ENCODE assay signal across 8 cellular contexts in the genomic region with DNA sequence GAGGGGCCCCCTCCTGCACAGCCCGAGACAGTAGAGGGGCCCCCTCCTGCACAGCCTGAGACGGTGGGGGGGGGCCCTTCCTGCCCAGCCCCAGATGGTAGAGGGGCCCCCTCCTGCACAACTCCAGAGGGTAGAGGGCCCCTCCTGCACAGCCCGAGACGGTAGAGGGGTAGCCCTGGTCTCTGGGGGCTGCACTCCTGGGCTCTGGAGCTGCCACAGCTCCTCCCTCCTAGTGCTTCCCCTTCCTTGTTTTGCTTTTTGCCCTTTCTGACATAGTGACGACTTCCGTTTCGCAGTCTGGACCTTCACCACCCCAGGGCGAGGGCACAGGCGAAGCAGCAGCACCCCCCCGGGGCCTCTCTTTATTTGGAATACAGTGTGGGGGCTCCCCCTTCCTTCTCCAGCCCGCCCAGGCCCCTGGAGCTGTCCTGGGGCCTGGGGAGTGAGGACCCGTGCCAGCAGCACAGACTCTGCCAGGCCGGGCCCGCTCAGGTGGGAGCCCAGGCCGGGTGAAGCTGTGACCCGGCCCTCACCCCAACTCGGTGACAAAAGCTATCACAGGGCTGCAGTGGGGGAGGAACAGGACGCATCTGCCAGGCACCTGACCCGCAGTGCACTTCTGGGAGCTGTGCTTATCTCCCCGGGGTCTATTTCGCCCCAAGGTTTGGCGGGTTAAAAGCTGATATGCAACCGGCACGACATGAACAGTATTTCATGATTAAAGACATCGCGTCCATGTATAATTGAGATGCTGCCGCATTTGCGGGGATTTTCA. TPM values are rescaled to one million over a fixed set of nuclear protein-coding genes. Genes with fewer than 3 reads are reported as not detected.
DNase-seq lines count a peak whose midpoint lies in the region; ATAC-seq and TF ChIP-seq lines count a peak whose summit lies in the region.

No MANE protein-coding gene starts in this region.

- peaks cover 0 to 15% (median 8%) of the 10 kb centered on the region in 5 donors for H3K36me3 ChIP-seq in subcutaneous abdominal adipose tissue (ENCODE audit: control insufficient read depth in 5 of 5, insufficient read depth in 5 of 5, low read length in 5 of 5)

- H3K9me3 ChIP-seq in subcutaneous abdominal adipose tissue (ENCODE audit: control insufficient read depth in 5 of 5, low read length in 5 of 5) = no peaks in the 10 kb centered on the region

- DNase-seq in NCI-H1694 treated with DMSO at 0.1 percent for 48 hours (lab: John Stamatoyannopoulos, UW) = peak; percentile 7
- DNase-seq in NCI-H1694 (lab: John Stamatoyannopoulos, UW) = no peak
- peak; percentile 65 for DNase-seq in activated T-helper 1 cell treated with anti-CD3 and anti-CD28 coated beads, Interleukin-12 subunit alpha, Interleukin-12 subunit beta, Interleukin-2, Interleukin-4 antibody, amounts not matched to agents 30 ng/mL and 10 ng/mL and 1 ng/mL, durations not matched to agents 14 hours and 24 hours and 36 hours (ENCODE audit: low spot score)
- peak; percentile 28 for DNase-seq in fibroblast of peridontal ligament (ENCODE audit: extremely low read depth)
- DNase-seq in natural killer cell treated with Interleukin-12 subunit alpha and Interleukin-12 subunit beta and Interleukin-15 and Interleukin-18, amount 100 ng/mL, for 72 hours (ENCODE audit: low spot score) = peak; percentile 82

- intact Hi-C loops in activated T-helper 1 cell treated with anti-CD3 and anti-CD28 coated beads, Interleukin-12 subunit alpha, Interleukin-12 subunit beta, Interleukin-2, Interleukin-4 antibody, amounts not matched to agents 30 ng/mL and 10 ng/mL and 1 ng/mL, durations not matched to agents 14 hours and 24 hours and 36 hours (cut with micrococcal nuclease) = loop anchor here (1.0 to 10.0 kb wide), 12 partner anchors 7 to 1039 kb away; partner anchors contain the start of genes FAAP20, MORN1, PANK4 and RER1

- H3K4me1 ChIP-seq in subcutaneous abdominal adipose tissue (ENCODE audit: control insufficient read depth in 5 of 5, insufficient read depth in 5 of 5, low read length in 5 of 5) = peaks cover 0 to 46% (median 35%) of the 10 kb centered on the region in 5 donors

- peak overlapping the region; percentile 79 for H3K27ac ChIP-seq in subcutaneous abdominal adipose tissue (ENCODE audit: low read depth, low read length)

- peaks cover 0 to 4% (median 0%) of the 10 kb centered on the region in 5 donors for H3K27me3 ChIP-seq in subcutaneous abdominal adipose tissue (ENCODE audit: control insufficient read depth in 5 of 5, insufficient read depth in 4 of 5, low read length in 5 of 5)

- H3K27ac Mint-ChIP-seq in activated T-helper 1 cell treated with anti-CD3 and anti-CD28 coated beads, Interleukin-12 subunit alpha, Interleukin-12 subunit beta, Interleukin-2, Interleukin-4 antibody, amounts not matched to agents 30 ng/mL and 10 ng/mL and 1 ng/mL, durations not matched to agents 14 hours and 24 hours and 36 hours = peak overlapping the region; percentile 94
- peak overlapping the region; percentile 82 to 92 for H3K27ac Mint-ChIP-seq in natural killer cell treated with Interleukin-12 subunit alpha and Interleukin-12 subunit beta and Interleukin-15 and Interleukin-18, amount 100 ng/mL, for 72 hours

- no peaks in the 10 kb centered on the region for H3K9me3 Mint-ChIP-seq in activated T-helper 1 cell treated with anti-CD3 and anti-CD28 coated beads, Interleukin-12 subunit alpha, Interleukin-12 subunit beta, Interleukin-2, Interleukin-4 antibody, amounts not matched to agents 30 ng/mL and 10 ng/mL and 1 ng/mL, durations not matched to agents 14 hours and 24 hours and 36 hours
- no peaks in the 10 kb centered on the region for H3K9me3 Mint-ChIP-seq in natural killer cell treated with Interleukin-12 subunit alpha and Interleukin-12 subunit beta and Interleukin-15 and Interleukin-18, amount 100 ng/mL, for 72 hours

- ATAC-seq in HG03066 (IDR thresholded peaks at IDR 0.05; ENCODE audit: low read depth, unreplicated experiment) = peak; percentile 42
- peak; percentile 40 to 51 for ATAC-seq in natural killer cell treated with Interleukin-12 subunit alpha and Interleukin-12 subunit beta and Interleukin-15 and Interleukin-18, amount 100 ng/mL, for 72 hours

- peaks cover 3% of the 10 kb centered on the region for H3K36me3 Mint-ChIP-seq in activated T-helper 1 cell treated with anti-CD3 and anti-CD28 coated beads, Interleukin-12 subunit alpha, Interleukin-12 subunit beta, Interleukin-2, Interleukin-4 antibody, amounts not matched to agents 30 ng/mL and 10 ng/mL and 1 ng/mL, durations not matched to agents 14 hours and 24 hours and 36 hours (ENCODE audit: low read depth)
- no peaks in the 10 kb centered on the region for H3K36me3 Mint-ChIP-seq in natural killer cell treated with Interleukin-12 subunit alpha and Interleukin-12 subunit beta and Interleukin-15 and Interleukin-18, amount 100 ng/mL, for 72 hours

- H3K4me3 ChIP-seq in subcutaneous abdominal adipose tissue (ENCODE audit: low read depth in 1 of 5, low read length in 5 of 5) = peak overlapping the region; percentile 80 to 93 (median 86)

- peak overlapping the region; percentile 86 for H3K4me3 Mint-ChIP-seq in activated T-helper 1 cell treated with anti-CD3 and anti-CD28 coated beads, Interleukin-12 subunit alpha, Interleukin-12 subunit beta, Interleukin-2, Interleukin-4 antibody, amounts not matched to agents 30 ng/mL and 10 ng/mL and 1 ng/mL, durations not matched to agents 14 hours and 24 hours and 36 hours
- peak overlapping the region; percentile 89 for H3K4me3 Mint-ChIP-seq in natural killer cell treated with Interleukin-12 subunit alpha and Interleukin-12 subunit beta and Interleukin-15 and Interleukin-18, amount 100 ng/mL, for 72 hours

- peak overlapping the region; percentile 68 to 90 (median 78) for H3K9ac ChIP-seq in subcutaneous abdominal adipose tissue (ENCODE audit: low read length in 5 of 5)

- no peaks in the 10 kb centered on the region for H3K27me3 Mint-ChIP-seq in activated T-helper 1 cell treated with anti-CD3 and anti-CD28 coated beads, Interleukin-12 subunit alpha, Interleukin-12 subunit beta, Interleukin-2, Interleukin-4 antibody, amounts not matched to agents 30 ng/mL and 10 ng/mL and 1 ng/mL, durations not matched to agents 14 hours and 24 hours and 36 hours (ENCODE audit: insufficient read depth)
- H3K27me3 Mint-ChIP-seq in natural killer cell treated with Interleukin-12 subunit alpha and Interleukin-12 subunit beta and Interleukin-15 and Interleukin-18, amount 100 ng/mL, for 72 hours = no peaks in the 10 kb centered on the region

- H3K4me1 Mint-ChIP-seq in activated T-helper 1 cell treated with anti-CD3 and anti-CD28 coated beads, Interleukin-12 subunit alpha, Interleukin-12 subunit beta, Interleukin-2, Interleukin-4 antibody, amounts not matched to agents 30 ng/mL and 10 ng/mL and 1 ng/mL, durations not matched to agents 14 hours and 24 hours and 36 hours (ENCODE audit: low read depth) = peaks cover 48% of the 10 kb centered on the region
- peaks cover 7 to 22% of the 10 kb centered on the region in 2 donors for H3K4me1 Mint-ChIP-seq in natural killer cell treated with Interleukin-12 subunit alpha and Interleukin-12 subunit beta and Interleukin-15 and Interleukin-18, amount 100 ng/mL, for 72 hours (ENCODE audit: low read depth in 2 of 2)

TF ChIP-seq in PFSK-1, 5 proteins besides CTCF, POLR2A, EP300 and RAD21:
- TF ChIP-seq SIN3A (IDR thresholded peaks at IDR 0.05; ENCODE audit: borderline replicate concordance, insufficient read depth, low read length) (no peak), POLR2AphosphoS5 (IDR thresholded peaks at IDR 0.05; ENCODE audit: low read depth, low read length) (0 out of 2 replicates have a peak, but pooled peaks have one; percentile 16)

RNA-seq across cellular contexts. Expression of gene PRXL2B, which starts 1.1 kb away (rescaled TPM):
- polyA plus RNA-seq in PFSK-1 (2012; ENCODE audit: insufficient read length, low read depth) = 37.5 TPM
- total RNA-seq in activated T-helper 1 cell treated with anti-CD3 and anti-CD28 coated beads, Interleukin-12 subunit alpha, Interleukin-12 subunit beta, Interleukin-2, Interleukin-4 antibody, amounts not matched to agents 30 ng/mL and 10 ng/mL and 1 ng/mL, durations not matched to agents 14 hours and 24 hours and 36 hours = 39.5 and 42.1 TPM in 2 replicates
- 10 to 100 TPM in 1 of 2 donors, 1 to 10 TPM in 1; 9.1 to 18.5 TPM for total RNA-seq in natural killer cell treated with Interleukin-12 subunit alpha and Interleukin-12 subunit beta and Interleukin-15 and Interleukin-18, amount 100 ng/mL, for 72 hours

RNA-seq across cellular contexts. Expression of gene TNFRSF14, which starts 29.3 kb away (rescaled TPM):
- 2.9 TPM for polyA plus RNA-seq in PFSK-1 (2012; ENCODE audit: insufficient read length, low read depth)
- 207 and 215 TPM in 2 replicates for total RNA-seq in activated T-helper 1 cell treated with anti-CD3 and anti-CD28 coated beads, Interleukin-12 subunit alpha, Interleukin-12 subunit beta, Interleukin-2, Interleukin-4 antibody, amounts not matched to agents 30 ng/mL and 10 ng/mL and 1 ng/mL, durations not matched to agents 14 hours and 24 hours and 36 hours
- total RNA-seq in natural killer cell treated with Interleukin-12 subunit alpha and Interleukin-12 subunit beta and Interleukin-15 and Interleukin-18, amount 100 ng/mL, for 72 hours = 100 to 1,000 TPM in 1 of 2 donors, 10 to 100 TPM in 1; 93.2 to 118 TPM

RNA-seq across cellular contexts. Expression of gene MMEL1, which starts 47.3 kb away (rescaled TPM):
- 9.9 TPM for polyA plus RNA-seq in PFSK-1 (2012; ENCODE audit: insufficient read length, low read depth)
- total RNA-seq in activated T-helper 1 cell treated with anti-CD3 and anti-CD28 coated beads, Interleukin-12 subunit alpha, Interleukin-12 subunit beta, Interleukin-2, Interleukin-4 antibody, amounts not matched to agents 30 ng/mL and 10 ng/mL and 1 ng/mL, durations not matched to agents 14 hours and 24 hours and 36 hours = 0.86 and 1.0 TPM in 2 replicates
- under 1 TPM in 1 of 2 donors, not detected in 1; 0.81 TPM for total RNA-seq in natural killer cell treated with Interleukin-12 subunit alpha and Interleukin-12 subunit beta and Interleukin-15 and Interleukin-18, amount 100 ng/mL, for 72 hours

RNA-seq across cellular contexts. Expression of gene HES5, which starts 55.4 kb away (rescaled TPM):
- not detected for polyA plus RNA-seq in PFSK-1 (2012; ENCODE audit: insufficient read length, low read depth)
- total RNA-seq in activated T-helper 1 cell treated with anti-CD3 and anti-CD28 coated beads, Interleukin-12 subunit alpha, Interleukin-12 subunit beta, Interleukin-2, Interleukin-4 antibody, amounts not matched to agents 30 ng/mL and 10 ng/mL and 1 ng/mL, durations not matched to agents 14 hours and 24 hours and 36 hours = not detected in 2 replicates
- not detected for total RNA-seq in natural killer cell treated with Interleukin-12 subunit alpha and Interleukin-12 subunit beta and Interleukin-15 and Interleukin-18, amount 100 ng/mL, for 72 hours

RNA-seq across cellular contexts. Expression of gene PANK4, which starts 59.1 kb away (rescaled TPM):
- 34.7 TPM for polyA plus RNA-seq in PFSK-1 (2012; ENCODE audit: insufficient read length, low read depth)
- 65.6 and 67.6 TPM in 2 replicates for total RNA-seq in activated T-helper 1 cell treated with anti-CD3 and anti-CD28 coated beads, Interleukin-12 subunit alpha, Interleukin-12 subunit beta, Interleukin-2, Interleukin-4 antibody, amounts not matched to agents 30 ng/mL and 10 ng/mL and 1 ng/mL, durations not matched to agents 14 hours and 24 hours and 36 hours
- total RNA-seq in natural killer cell treated with Interleukin-12 subunit alpha and Interleukin-12 subunit beta and Interleukin-15 and Interleukin-18, amount 100 ng/mL, for 72 hours = 10 to 100 TPM; 37.7 to 70.5 TPM
